1 cellular context compared by ENCODE assay signal in the genomic region with DNA sequence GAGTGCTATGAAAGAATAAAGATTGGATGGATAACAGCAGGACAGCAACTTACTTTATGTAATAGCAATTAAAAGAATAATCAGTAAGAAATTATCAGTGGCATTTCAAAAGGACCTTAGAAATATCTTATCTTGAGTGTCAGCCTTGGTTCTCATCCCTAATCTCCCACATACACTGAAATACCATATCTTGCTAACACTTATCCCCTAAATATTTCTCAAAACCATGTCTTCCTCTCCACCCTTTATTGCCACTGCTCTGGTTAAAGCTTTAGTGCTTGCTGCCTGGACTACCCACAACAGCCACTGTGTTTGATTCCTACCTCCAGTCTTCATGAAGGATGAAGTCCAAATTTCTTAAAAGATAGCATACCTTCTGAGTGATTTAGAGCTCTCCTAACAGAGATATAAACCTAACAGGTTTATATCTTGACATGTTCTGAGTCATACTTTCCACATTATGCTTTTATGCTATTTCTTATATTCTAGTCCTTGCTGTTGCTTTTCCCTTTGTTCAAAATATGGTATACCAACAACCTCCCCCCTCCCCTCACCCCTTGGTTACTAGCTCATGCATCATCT.
TF ChIP-seq lines count a peak whose summit lies in the region.

No MANE protein-coding gene starts in this region.

TF ChIP-seq in IMR-90, 13 proteins besides CTCF, POLR2A, EP300 and RAD21 (continued from another document):
- TF ChIP-seq, protein P1, sequence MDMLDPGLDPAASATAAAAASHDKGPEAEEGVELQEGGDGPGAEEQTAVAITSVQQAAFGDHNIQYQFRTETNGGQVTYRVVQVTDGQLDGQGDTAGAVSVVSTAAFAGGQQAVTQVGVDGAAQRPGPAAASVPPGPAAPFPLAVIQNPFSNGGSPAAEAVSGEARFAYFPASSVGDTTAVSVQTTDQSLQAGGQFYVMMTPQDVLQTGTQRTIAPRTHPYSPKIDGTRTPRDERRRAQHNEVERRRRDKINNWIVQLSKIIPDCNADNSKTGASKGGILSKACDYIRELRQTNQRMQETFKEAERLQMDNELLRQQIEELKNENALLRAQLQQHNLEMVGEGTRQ (IDR thresholded peaks at IDR 0.05; ENCODE audit: low read depth, low read length): no peak
